Comparison of ENCODE assay signal across 24 cellular contexts in genomic region chr2:239058746-239059145, GRCh38.
DNase-seq lines count a peak whose midpoint lies in the region; ATAC-seq, FAIRE-seq and TF ChIP-seq lines count a peak whose summit lies in the region.
"Had no signal": no experiment of that assay in that cellular context is flagged by ENCODE, and none has a peak within 500 bp of the region (broad histone marks: within the 10 kb centered on the region; RNA-seq: fewer than 3 reads in every experiment).

No MANE protein-coding gene starts in this region.

- peaks cover 31 to 59% (median 45%) of the 10 kb centered on the region in 10 experiments for H3K4me1 ChIP-seq in BLaER1 treated with 17β-estradiol and CSF1 and Interleukin-3, amounts not matched to agents 10 nM and 100 nM
- peaks cover 15% of the 10 kb centered on the region for H3K4me1 ChIP-seq in astrocyte (ENCODE audit: insufficient read depth, low read length)
- H3K4me1 ChIP-seq in aorta (ENCODE audit: control insufficient read depth in 1 of 2, insufficient read depth in 2 of 2, low read length in 2 of 2) = no peaks in the 10 kb centered on the region
- H3K4me1 ChIP-seq: A549 had no signal

- peak overlapping the region; percentile 63 to 79 (median 68) for H3K4me2 ChIP-seq in BLaER1 treated with 17β-estradiol and CSF1 and Interleukin-3, amounts not matched to agents 10 nM and 100 nM
- H3K4me2 ChIP-seq in astrocyte (ENCODE audit: low read length) = no peak overlapping the region
- H3K4me2 ChIP-seq: A549 had no signal

- H3K9me3 ChIP-seq in BLaER1 treated with 17β-estradiol and CSF1 and Interleukin-3, amounts not matched to agents 10 nM and 100 nM (replicated peaks in 1 of 11) = peaks cover 10 to 21% (median 16%) of the 10 kb centered on the region in 11 experiments
- H3K9me3 ChIP-seq in astrocyte (ENCODE audit: insufficient read depth, low read depth, low read length) (peaks cover 6% of the 10 kb centered on the region), aorta (ENCODE audit: control insufficient read depth, low read length) (no peaks in the 10 kb centered on the region)
- H3K9me3 ChIP-seq: A549 had no signal

- no peaks in the 10 kb centered on the region for H3K79me2 ChIP-seq in astrocyte (ENCODE audit: insufficient read depth, low read length)

- no peak overlapping the region for H3K4me3 Mint-ChIP-seq in astrocyte (ENCODE audit: unreplicated experiment)
- no peak overlapping the region for H3K4me3 Mint-ChIP-seq in immature natural killer cell
- H3K4me3 Mint-ChIP-seq: CD4-positive, alpha-beta memory T cell had no signal

- H3K4me1 Mint-ChIP-seq in astrocyte (ENCODE audit: low read depth, unreplicated experiment) (no peaks in the 10 kb centered on the region), immature natural killer cell (peaks cover 5 to 7% of the 10 kb centered on the region in 2 donors)

- no peak for FAIRE-seq in astrocyte (lab: Jason Lieb, UNC)
- FAIRE-seq: A549, GM12891 had no signal

- peaks cover 2% of the 10 kb centered on the region for H3K36me3 Mint-ChIP-seq in astrocyte (ENCODE audit: low read depth, unreplicated experiment)
- H3K36me3 Mint-ChIP-seq in immature natural killer cell = peaks cover 7 to 16% (median 11%) of the 10 kb centered on the region in 3 donors

- H3K4me3 ChIP-seq in BLaER1 treated with 17β-estradiol and CSF1 and Interleukin-3, amounts not matched to agents 10 nM and 100 nM = no peak overlapping the region
- H3K4me3 ChIP-seq in astrocyte (ENCODE audit: insufficient read depth, low read depth, low read length) = no peak overlapping the region
- H3K4me3 ChIP-seq in foreskin fibroblast (ENCODE audit: low read depth in 1 of 2, low read length in 2 of 2) = no peak overlapping the region
- no peak overlapping the region for H3K4me3 ChIP-seq in aorta (ENCODE audit: low read length in 2 of 2)
- H3K4me3 ChIP-seq: A549, SK-N-MC had no signal

- intact Hi-C loops in aorta (cut with DNase I) = no loop called here

- H3K27me3 Mint-ChIP-seq in astrocyte (ENCODE audit: low read depth, unreplicated experiment) (peaks cover 3% of the 10 kb centered on the region), immature natural killer cell (ENCODE audit: low read depth in 3 of 3) (peaks cover 2 to 5% (median 3%) of the 10 kb centered on the region in 3 donors)
- H3K27me3 Mint-ChIP-seq: CD4-positive, alpha-beta memory T cell had no signal

- ATAC-seq in aorta (ENCODE audit: low FRiP score) (no peak), GM18907 (IDR thresholded peaks at IDR 0.05; ENCODE audit: unreplicated experiment) (no peak)
- ATAC-seq: A549, PC-3 had no signal

- peak; percentile 41 for DNase-seq in OCI-M1 (lab: John Stamatoyannopoulos, UW)
- peak; percentile 20 for DNase-seq in astrocyte (ENCODE audit: low read depth)
- peak; percentile 31 to 65 for DNase-seq in foreskin fibroblast
- DNase-seq in immature natural killer cell = no peak
- DNase-seq in stimulated activated CD4-positive, alpha-beta T cell treated with anti-CD3 and anti-CD28 coated beads, Interleukin-4, amount 100 ng/mL, for 24 hours = no peak
- DNase-seq in aorta = no peak
- DNase-seq: CD4-positive, alpha-beta memory T cell; DND-41; GOT3; HCEC 1CT; IMR-90; NCI-H1417; NCI-H187 treated with DMSO at 0.1 percent for 48 hours; NCI-H2107; NCI-H446 treated with DMSO at 0.1 percent for 48 hours; NCI-H526 treated with DMSO at 0.1 percent for 48 hours; PC-3; RPMI8226; SHP77 had no signal

- H4K20me1 ChIP-seq in BLaER1 treated with 17β-estradiol and CSF1 and Interleukin-3, amounts not matched to agents 10 nM and 100 nM = peaks cover 0 to 42% (median 14%) of the 10 kb centered on the region in 11 experiments; a peak in 15 of 22 replicates
- no peaks in the 10 kb centered on the region for H4K20me1 ChIP-seq in astrocyte (ENCODE audit: insufficient read depth, low read length)

- H2AFZ ChIP-seq in astrocyte (ENCODE audit: low read depth, low read length) = no peak overlapping the region

- H3K9me3 Mint-ChIP-seq in astrocyte (ENCODE audit: unreplicated experiment) (no peaks in the 10 kb centered on the region), immature natural killer cell (no peaks in the 10 kb centered on the region)

- H3K9ac ChIP-seq in BLaER1 treated with 17β-estradiol and CSF1 and Interleukin-3, amounts not matched to agents 10 nM and 100 nM = 0 out of 22 replicates have a peak overlapping the region, but pooled peaks of 1 of the 11 experiments have one; percentile 8
- H3K9ac ChIP-seq in astrocyte (ENCODE audit: low read length) = no peak overlapping the region

- no peak overlapping the region for H3K27ac Mint-ChIP-seq in astrocyte (ENCODE audit: unreplicated experiment)
- no peak overlapping the region for H3K27ac Mint-ChIP-seq in immature natural killer cell
- H3K27ac Mint-ChIP-seq: CD4-positive, alpha-beta memory T cell had no signal

- H3K36me3 ChIP-seq in BLaER1 treated with 17β-estradiol and CSF1 and Interleukin-3, amounts not matched to agents 10 nM and 100 nM = peaks cover 38 to 76% (median 49%) of the 10 kb centered on the region in 11 experiments
- H3K36me3 ChIP-seq in astrocyte (ENCODE audit: insufficient read depth, low read length) (no peaks in the 10 kb centered on the region), aorta (ENCODE audit: control insufficient read depth in 1 of 2, insufficient read depth in 2 of 2, low read length in 1 of 2) (peaks cover 1 to 5% of the 10 kb centered on the region in 2 donors)

- TF ChIP-seq CTCF in astrocyte (IDR thresholded peaks at IDR 0.05; ENCODE audit: insufficient read depth, low read depth, low read length) (no peak), foreskin fibroblast (IDR thresholded peaks at IDR 0.05; ENCODE audit: low read depth, low read length) (no peak)

- H3K27me3 ChIP-seq in BLaER1 treated with 17β-estradiol and CSF1 and Interleukin-3, amounts not matched to agents 10 nM and 100 nM = no peaks in the 10 kb centered on the region
- H3K27me3 ChIP-seq in astrocyte (ENCODE audit: insufficient read depth, low read length) = no peaks in the 10 kb centered on the region
- H3K27me3 ChIP-seq in aorta (ENCODE audit: control insufficient read depth in 1 of 2, insufficient read depth in 2 of 2, low read length in 1 of 2) = no peaks in the 10 kb centered on the region

- H3K27ac ChIP-seq in BLaER1 treated with 17β-estradiol and CSF1 and Interleukin-3, amounts not matched to agents 10 nM and 100 nM = peak overlapping the region in 3 of 11 experiments; percentile 24 to 43 (median 33); a peak in 4 of 22 replicates
- H3K27ac ChIP-seq in astrocyte (ENCODE audit: low read depth, low read length) (no peak overlapping the region), aorta (ENCODE audit: low read depth in 1 of 2, low read length in 2 of 2) (no peak overlapping the region)
- H3K27ac ChIP-seq: A549, SK-N-MC had no signal

- 80 to 81% methylated on average over 8 of the region's 8 CpGs for WGBS in aorta, 2 donors

Comparison
In these comparisons a context has a peak if more than half of its experiments do, and no peak if none do; other contexts are left out.
1. DNase-seq: peak in OCI-M1 (single experiment), astrocyte (single experiment) and foreskin fibroblast (2 of 2); none in immature natural killer cell (0 of 3), stimulated activated CD4-positive, alpha-beta T cell treated with anti-CD3 and anti-CD28 coated beads, Interleukin-4, amount 100 ng/mL, for 24 hours (single experiment) and aorta (0 of 2).